ENCODE assay signal across 15 cellular contexts in genomic region chr10:124983321-124983720, GRCh38. TPM values are rescaled to one million over a fixed set of nuclear protein-coding genes. Genes with fewer than 3 reads are reported as not detected.
DNase-seq lines count a peak whose midpoint lies in the region; ATAC-seq lines count a peak whose summit lies in the region.
"Had no signal": no experiment of that assay in that cellular context is flagged by ENCODE, and none has a peak within 500 bp of the region (broad histone marks: within the 10 kb centered on the region; RNA-seq: fewer than 3 reads in every experiment).

No MANE protein-coding gene starts in this region.

- in situ Hi-C loops in KBM-7 (cut with MboI; ENCODE audit: low pct_unique_long_range_greater_than_20kb, low sequenced_read_pairs) = no loop called here

- H3K36me3 ChIP-seq in mesodermal cell (ENCODE audit: control insufficient read depth, insufficient read depth, low read length) = peaks cover 80% of the 10 kb centered on the region

- H3K27ac ChIP-seq in mesodermal cell (ENCODE audit: low read depth, low read length, severe bottlenecking) = peak overlapping the region; percentile 11
- H3K27ac ChIP-seq: BLaER1, RWPE1 had no signal

- H3K4me1 ChIP-seq in mesodermal cell (ENCODE audit: control insufficient read depth, insufficient read depth, low read length, poor library complexity, severe bottlenecking) = peaks cover 7% of the 10 kb centered on the region
- H3K4me1 ChIP-seq: BLaER1 had no signal

- ATAC-seq in GM21515 (IDR thresholded peaks at IDR 0.05; ENCODE audit: unreplicated experiment) (no peak), HG02885 (IDR thresholded peaks at IDR 0.05; ENCODE audit: poor library complexity, unreplicated experiment) (no peak), left ventricle myocardium superior (no peak)

- DNase-seq in EH (ENCODE audit: low read depth) = peak; percentile 41
- DNase-seq in KBM-7 = peak; percentile 50
- peak; percentile 89 to 92 for DNase-seq in dermis microvascular lymphatic vessel endothelial cell (ENCODE audit: low read depth in 2 of 2)
- no peak for DNase-seq in islet precursor cell
- no peak for DNase-seq in left ventricle myocardium superior
- DNase-seq: activated gamma-delta T cell, NCI-H1417 treated with DMSO at 0.1 percent for 48 hours, NCI-H748 treated with DMSO at 0.1 percent for 48 hours had no signal

- intact Hi-C loops in left ventricle myocardium superior (cut with micrococcal nuclease) = no loop called here

- no peaks in the 10 kb centered on the region for H3K9me3 ChIP-seq in mesodermal cell (ENCODE audit: control insufficient read depth, low read length)
- H3K9me3 ChIP-seq: BLaER1, right atrium auricular region had no signal

- 83 to 88% methylated on average over 6 of the region's 6 CpGs for whole genome bisulfite sequencing in mesodermal cell (ENCODE audit: insufficient coverage in 2 of 2), 2 experiments

- H3K4me3 ChIP-seq in mesodermal cell (ENCODE audit: extremely low read depth, insufficient read depth, low read length, poor library complexity, severe bottlenecking) = no peak overlapping the region
- H3K4me3 ChIP-seq: BLaER1, coronary artery, right atrium auricular region had no signal

RNA-seq across cellular contexts. Expression of gene ZRANB1, which starts 41.4 kb away (rescaled TPM):
- total RNA-seq in dermis microvascular lymphatic vessel endothelial cell (15.1 and 19.7 TPM in 2 replicates), left ventricle myocardium superior (25.3 TPM)
- polyA plus RNA-seq in mesodermal cell (2013, experiment 1 of 2) = 19.0 TPM
- polyA plus RNA-seq in mesodermal cell (2013, experiment 2 of 2) = 18.6 TPM

Comparison
In these comparisons a context has a peak if more than half of its experiments do, and no peak if none do; other contexts are left out.
1. DNase-seq: peak in EH (single experiment), KBM-7 (single experiment) and dermis microvascular lymphatic vessel endothelial cell (2 of 2); none in islet precursor cell (single experiment) and left ventricle myocardium superior (single experiment).